Comparison of ENCODE assay signal across 8 cellular contexts in genomic region chr4:38131371-38132139, GRCh38.
DNase-seq lines count a peak whose midpoint lies in the region; ATAC-seq and TF ChIP-seq lines count a peak whose summit lies in the region.

No MANE protein-coding gene starts in this region.

- no peaks in the 10 kb centered on the region for H3K27me3 Mint-ChIP-seq in activated T-cell treated with anti-CD3 and anti-CD28 coated beads, Interleukin-2, amount 50 U/mL, for 72 hours (ENCODE audit: low read depth)

- no peaks in the 10 kb centered on the region for H3K27me3 ChIP-seq in KMS-11 (ENCODE audit: insufficient read depth, low read depth)
- no peaks in the 10 kb centered on the region for H3K27me3 ChIP-seq in gastroesophageal sphincter

- ATAC-seq in GM18861 (IDR thresholded peaks at IDR 0.05; ENCODE audit: unreplicated experiment) (peak; percentile 20), gastroesophageal sphincter (peak; percentile 8), left lobe of liver (no peak)
- ATAC-seq in activated T-cell treated with anti-CD3 and anti-CD28 coated beads, Interleukin-2, amount 50 U/mL, for 72 hours (replicated peaks in 1 of 2) = peak; percentile 56 to 58

- no peak for TF ChIP-seq POLR2A in gastroesophageal sphincter (IDR thresholded peaks at IDR 0.05)

- H3K4me3 Mint-ChIP-seq in activated T-cell treated with anti-CD3 and anti-CD28 coated beads, Interleukin-2, amount 50 U/mL, for 72 hours = peak overlapping the region; percentile 83 to 92

- no peak for TF ChIP-seq EP300 in gastroesophageal sphincter (IDR thresholded peaks at IDR 0.05)

- no peaks in the 10 kb centered on the region for H3K9me3 ChIP-seq in gastroesophageal sphincter

- H3K4me1 ChIP-seq in KMS-11 (ENCODE audit: low read depth, poor library complexity, severe bottlenecking) (peaks cover 78% of the 10 kb centered on the region), gastroesophageal sphincter (peaks cover 2 to 55% (median 14%) of the 10 kb centered on the region in 3 donors)

- H3K9me3 Mint-ChIP-seq in activated T-cell treated with anti-CD3 and anti-CD28 coated beads, Interleukin-2, amount 50 U/mL, for 72 hours = no peaks in the 10 kb centered on the region

- 41 to 44% methylated on average over 4 to 9 of the region's 12 CpGs for WGBS in gastroesophageal sphincter (ENCODE audit: low coverage in 1 of 2), 2 donors

- H3K4me3 ChIP-seq in KMS-11 (IDR thresholded peaks at IDR 0.05; ENCODE audit: insufficient read depth, low read depth, low read length) = no peak overlapping the region
- no peak overlapping the region for H3K4me3 ChIP-seq in gastroesophageal sphincter

- H3K4me2 ChIP-seq in KMS-11 = peak overlapping the region; percentile 98

- H3K4me1 Mint-ChIP-seq in activated T-cell treated with anti-CD3 and anti-CD28 coated beads, Interleukin-2, amount 50 U/mL, for 72 hours (ENCODE audit: low read depth) = peaks cover 71% of the 10 kb centered on the region

- H2AFZ ChIP-seq in KMS-11 (ENCODE audit: low read depth) = no peak overlapping the region

- no peaks in the 10 kb centered on the region for H3K36me3 ChIP-seq in KMS-11 (ENCODE audit: insufficient read depth)
- peaks cover 0 to 45% of the 10 kb centered on the region in 2 donors for H3K36me3 ChIP-seq in gastroesophageal sphincter

- H3K9ac ChIP-seq in KMS-11 = peak overlapping the region; percentile 78

- H4K20me1 ChIP-seq in KMS-11 (ENCODE audit: insufficient read depth) = no peaks in the 10 kb centered on the region

- no peak for TF ChIP-seq CTCF in KMS-11 (conservative IDR thresholded peaks at IDR 0.05; ENCODE audit: low read depth, low read length)
- TF ChIP-seq CTCF in gastroesophageal sphincter (IDR thresholded peaks at IDR 0.05) = no peak

- peak; percentile 78 to 85 for DNase-seq in activated T-cell treated with anti-CD3 and anti-CD28 coated beads, Interleukin-2, amount 50 U/mL, for 72 hours
- DNase-seq in stimulated activated CD4-positive, alpha-beta T cell treated with anti-CD3 and anti-CD28 coated beads, Interleukin-12 subunit alpha, Interleukin-12 subunit beta, amount 100 ng/mL, for 48 hours (ENCODE audit: low read depth in 2 of 3, low spot score in 1 of 3) = peak; percentile 71 to 91 (median 76)
- DNase-seq in left lobe of liver (ENCODE audit: low spot score) (no peak), NCI-H1930 (lab: John Stamatoyannopoulos, UW) (no peak), SHP77 (lab: John Stamatoyannopoulos, UW) (no peak)

- no peaks in the 10 kb centered on the region for H3K79me2 ChIP-seq in KMS-11 (ENCODE audit: insufficient read depth, low read depth)

- H3K27ac ChIP-seq in KMS-11 (peak overlapping the region; percentile 99), gastroesophageal sphincter (peak overlapping the region; percentile 74 to 79 (median 76))

- peak overlapping the region; percentile 99 for H3K27ac Mint-ChIP-seq in activated T-cell treated with anti-CD3 and anti-CD28 coated beads, Interleukin-2, amount 50 U/mL, for 72 hours

- peaks cover 8 to 10% of the 10 kb centered on the region in 2 donors for H3K36me3 Mint-ChIP-seq in activated T-cell treated with anti-CD3 and anti-CD28 coated beads, Interleukin-2, amount 50 U/mL, for 72 hours (ENCODE audit: insufficient read depth in 2 of 2)

Comparison
In these comparisons a context has a peak if more than half of its experiments do, and no peak if none do; other contexts are left out.
1. DNase-seq: peak in activated T-cell treated with anti-CD3 and anti-CD28 coated beads, Interleukin-2, amount 50 U/mL, for 72 hours (2 of 2) and stimulated activated CD4-positive, alpha-beta T cell treated with anti-CD3 and anti-CD28 coated beads, Interleukin-12 subunit alpha, Interleukin-12 subunit beta, amount 100 ng/mL, for 48 hours (3 of 3); none in left lobe of liver (single experiment), NCI-H1930 (0 of 2) and SHP77 (0 of 2).